ENCODE assay signal across 10 cellular contexts in genomic region chr13:59458908-59459579, GRCh38.
DNase-seq lines count a peak whose midpoint lies in the region; ATAC-seq, FAIRE-seq and TF ChIP-seq lines count a peak whose summit lies in the region.
"Had no signal": no experiment of that assay in that cellular context is flagged by ENCODE, and none has a peak within 500 bp of the region (broad histone marks: within the 10 kb centered on the region; RNA-seq: fewer than 3 reads in every experiment).

No MANE protein-coding gene starts in this region.

- H3K4me2 ChIP-seq in GM12878 (ENCODE audit: control insufficient read depth, insufficient read depth) (no peak overlapping the region), hepatocyte (no peak overlapping the region)

- 21% methylated on average over 9 of the region's 9 CpGs for WGBS in GM12878 (ENCODE audit: insufficient coverage, insufficient replicate concordance, low lambda C conversion rate, missing lambda C conversion rate)
- 46% methylated on average over 9 of the region's 9 CpGs for WGBS in hepatocyte (ENCODE audit: low lambda C conversion rate, missing lambda C conversion rate)

- in situ Hi-C loops in GM12878 (cut with MboI) = no loop called here

- peak; percentile 58 for DNase-seq in A673 (ENCODE audit: low spot score)
- DNase-seq in LoVo (ENCODE audit: low spot score) = peak; percentile 20
- DNase-seq in GM12878 (ENCODE audit: low read depth, low spot score) = no peak
- no peak for DNase-seq in left lung
- no peak for DNase-seq in NAMALWA (ENCODE audit: low spot score)
- DNase-seq in hepatocyte (ENCODE audit: low spot score) = no peak
- DNase-seq: activated CD8-positive, alpha-beta T cell treated with anti-CD3 and anti-CD28 coated beads, Interleukin-2, amount 10 ng/mL, durations not matched to agents 7 days and 5 days; NCI-H1417 treated with DMSO at 0.1 percent for 48 hours had no signal

- RAD21 ChIA-PET in GM12878 (lab: Charles Lee; ENCODE audit: unreplicated experiment) = no interaction called here

- no peaks in the 10 kb centered on the region for H3K27me3 ChIP-seq in A673 (replicated peaks; ENCODE audit: insufficient read depth, low read depth, low read length, poor library complexity)
- H3K27me3 ChIP-seq in GM12878 (replicated peaks in 1 of 2; ENCODE audit: control insufficient read depth in 2 of 2, insufficient read depth in 2 of 2, low read length in 1 of 2) = no peaks in the 10 kb centered on the region
- no peaks in the 10 kb centered on the region for H3K27me3 ChIP-seq in left lung
- H3K27me3 ChIP-seq in hepatocyte = no peaks in the 10 kb centered on the region

- no peaks in the 10 kb centered on the region for H3K79me2 ChIP-seq in GM12878 (ENCODE audit: control insufficient read depth, insufficient read depth, low read length)
- no peaks in the 10 kb centered on the region for H3K79me2 ChIP-seq in hepatocyte

- no peak for TF ChIP-seq EP300 in GM12878 (IDR thresholded peaks at IDR 0.05; ENCODE audit: borderline replicate concordance in 1 of 2, control insufficient read depth in 1 of 2, low read depth in 2 of 2, low read length in 2 of 2)

- SMC1A ChIA-PET in GM12878 (lab: Charles Lee; ENCODE audit: uncharacterized antibody, unreplicated experiment) = interaction anchor here (1.2 kb wide), 1 partner anchor 19 kb away, joined by 3 read pairs; no protein-coding TSS in a partner anchor

- no peak for ATAC-seq in GM12878
- peak; percentile 64 for ATAC-seq in left lung
- no peak for ATAC-seq in GM18861 (IDR thresholded peaks at IDR 0.05; ENCODE audit: unreplicated experiment)
- ATAC-seq in HG02938 (IDR thresholded peaks at IDR 0.05; ENCODE audit: unreplicated experiment) = no peak
- ATAC-seq: activated CD8-positive, alpha-beta T cell treated with anti-CD3 and anti-CD28 coated beads, Interleukin-2, amount 10 ng/mL, durations not matched to agents 7 days and 5 days had no signal

- CTCF ChIA-PET in A673 (lab: Charles Lee) (no interaction called here), GM12878 (lab: Yijun Ruan, JAX) (no interaction called here)

- POLR2A ChIA-PET in A673 (lab: Charles Lee; ENCODE audit: low non-redundant PET) = interaction anchor here (0.7 kb wide), 1 partner anchor 627 kb away, joined by 3 read pairs; no protein-coding TSS in a partner anchor
- POLR2A ChIA-PET in GM12878 (lab: Charles Lee) = no interaction called here

- intact Hi-C loops in A673 (cut with micrococcal nuclease; ENCODE audit: unreplicated experiment) = no loop called here
- intact Hi-C loops in GM12878 (cut with micrococcal nuclease; ENCODE audit: unreplicated experiment) = no loop called here
- intact Hi-C loops in left lung (cut with DNase I) = no loop called here

- H3K4me3 ChIP-seq in A673 (ENCODE audit: low read depth, low read length, poor library complexity, severe bottlenecking) (no peak overlapping the region), GM12878 (no peak overlapping the region), left lung (no peak overlapping the region), hepatocyte (no peak overlapping the region)

- H2AFZ ChIP-seq in GM12878 (ENCODE audit: control insufficient read depth, low read depth, low read length) = no peak overlapping the region
- no peak overlapping the region for H2AFZ ChIP-seq in hepatocyte

- H3K9me2 ChIP-seq in hepatocyte (replicated peaks; ENCODE audit: insufficient read depth) = no peaks in the 10 kb centered on the region

- H3K4me1 ChIP-seq in A673 (ENCODE audit: insufficient read depth, low read length, poor library complexity, severe bottlenecking) = peaks cover 16% of the 10 kb centered on the region
- H3K4me1 ChIP-seq in GM12878 (ENCODE audit: control insufficient read depth, insufficient read depth, low read length) = no peaks in the 10 kb centered on the region
- H3K4me1 ChIP-seq in left lung = peaks cover 0 to 4% of the 10 kb centered on the region in 2 donors
- no peaks in the 10 kb centered on the region for H3K4me1 ChIP-seq in hepatocyte (ENCODE audit: insufficient read depth)

- TF ChIP-seq CTCF in A673 (conservative IDR thresholded peaks at IDR 0.05; ENCODE audit: low read depth, low read length) (no peak), GM12878 (IDR thresholded peaks at IDR 0.05 in 2 of 3, conservative IDR thresholded peaks at IDR 0.05 in 1 of 3; ENCODE audit: control insufficient read depth in 2 of 3, extremely low read depth in 1 of 3, insufficient read depth in 1 of 3, low read depth in 3 of 3, low read length in 3 of 3) (no peak), left lung (IDR thresholded peaks at IDR 0.05) (no peak), hepatocyte (IDR thresholded peaks at IDR 0.05; ENCODE audit: poor library complexity) (no peak)

- H3K36me3 ChIP-seq in A673 (ENCODE audit: insufficient read depth, low read length, poor library complexity, severe bottlenecking) = no peaks in the 10 kb centered on the region
- H3K36me3 ChIP-seq in GM12878 (ENCODE audit: control insufficient read depth in 2 of 2, insufficient read depth in 2 of 2, low read length in 1 of 2) = no peaks in the 10 kb centered on the region
- H3K36me3 ChIP-seq in left lung = no peaks in the 10 kb centered on the region
- no peaks in the 10 kb centered on the region for H3K36me3 ChIP-seq in hepatocyte (replicated peaks; ENCODE audit: insufficient read depth, low read depth)

- BruUV-seq in A673 (replicated peaks; lab: Mats Ljungman, UMichigan) (no TSS peak), GM12878 (replicated peaks; lab: Mats Ljungman, UMichigan) (no TSS peak)

- H4K20me1 ChIP-seq in GM12878 (ENCODE audit: control insufficient read depth, insufficient read depth) = no peaks in the 10 kb centered on the region
- no peaks in the 10 kb centered on the region for H4K20me1 ChIP-seq in hepatocyte (ENCODE audit: insufficient read depth, poor library complexity, severe bottlenecking)

- no peak for TF ChIP-seq POLR2A in GM12878 (IDR thresholded peaks at IDR 0.05; ENCODE audit: low read depth, low read length)

- H3K9me3 ChIP-seq in A673 (ENCODE audit: low read depth, low read length, poor library complexity, severe bottlenecking) (no peaks in the 10 kb centered on the region), GM12878 (replicated peaks; ENCODE audit: control insufficient read depth, insufficient read depth, low read length) (no peaks in the 10 kb centered on the region), left lung (no peaks in the 10 kb centered on the region), hepatocyte (ENCODE audit: low read depth) (no peaks in the 10 kb centered on the region)

- H3K27ac ChIP-seq in A673 (ENCODE audit: low read depth, low read length, poor library complexity, severe bottlenecking) (no peak overlapping the region), GM12878 (ENCODE audit: control insufficient read depth, insufficient read depth) (no peak overlapping the region), left lung (peak overlapping the region; percentile 49 to 66), hepatocyte (no peak overlapping the region)

- no peak overlapping the region for H3K9ac ChIP-seq in GM12878 (ENCODE audit: control insufficient read depth, insufficient read depth, low read length)

- FAIRE-seq in GM12878 (lab: Jason Lieb, UNC) = no peak

- no peak for TF ChIP-seq RAD21 in GM12878 (IDR thresholded peaks at IDR 0.05; ENCODE audit: insufficient read depth, low read depth, low read length)

TF ChIP-seq in GM12878, 131 proteins besides CTCF, POLR2A, EP300 and RAD21:
- TF ChIP-seq SPI1 (IDR thresholded peaks at IDR 0.05; ENCODE audit: borderline replicate concordance, insufficient read depth, low read depth, low read length) (peak; percentile 61; the same call in 1 of the 2 replicates), CHD2 (IDR thresholded peaks at IDR 0.05; ENCODE audit: borderline replicate concordance, low read depth, low read length) (no peak), RUNX3 (IDR thresholded peaks at IDR 0.05; ENCODE audit: low read length) (0 out of 2 replicates have a peak, but pooled peaks have one; percentile 4)

Comparison
In these comparisons a context has a peak if more than half of its experiments do, and no peak if none do; other contexts are left out.
1. DNase-seq: peak in A673 (single experiment) and LoVo (single experiment); none in GM12878 (single experiment), left lung (0 of 2), NAMALWA (single experiment) and hepatocyte (single experiment).
2. H3K27ac ChIP-seq: peak in left lung (2 of 2); none in A673 (single experiment), GM12878 (single experiment) and hepatocyte (single experiment).